ENCODE assay signal across 22 cellular contexts in genomic region chr16:71933017-71933416, GRCh38.
"Had no signal": no experiment of that assay in that cellular context is flagged by ENCODE, and none has a peak within 500 bp of the region (broad histone marks: within the 10 kb centered on the region; RNA-seq: fewer than 3 reads in every experiment).

No MANE protein-coding gene starts in this region.

- H3K36me3 ChIP-seq: prostate gland had no signal

- H2AFZ ChIP-seq: hepatocyte had no signal

- ATAC-seq: activated T-helper 17 cell treated with anti-CD3 and anti-CD28 coated beads, Interleukin-2, amount 50 U/mL, for 72 hours; left cardiac atrium; right cardiac atrium; upper lobe of right lung had no signal

- H3K27ac ChIP-seq: epithelial cell of prostate, hepatocyte, prostate gland, upper lobe of right lung had no signal

- H3K9me3 Mint-ChIP-seq: activated CD4-positive, alpha-beta T cell treated with anti-CD3 and anti-CD28 coated beads, Interleukin-2, amount 10 ng/mL, durations not matched to agents 7 days and 5 days; activated naive CD8-positive, alpha-beta T cell treated with anti-CD3 and anti-CD28 coated beads, Interleukin-2, amount 10 ng/mL, durations not matched to agents 7 days and 5 days; activated T-helper 17 cell treated with anti-CD3 and anti-CD28 coated beads, Interleukin-2, amount 50 U/mL, for 72 hours; endodermal cell; T-helper 2 cell treated with Interferon-gamma antibody and Interleukin-4, amounts not matched to agents 5 μg/mL and 100 μg/mL, for 36 hours had no signal

- H3K4me3 Mint-ChIP-seq: activated CD4-positive, alpha-beta T cell treated with anti-CD3 and anti-CD28 coated beads, Interleukin-2, amount 10 ng/mL, durations not matched to agents 7 days and 5 days; activated naive CD8-positive, alpha-beta T cell treated with anti-CD3 and anti-CD28 coated beads, Interleukin-2, amount 10 ng/mL, durations not matched to agents 7 days and 5 days; activated T-helper 17 cell treated with anti-CD3 and anti-CD28 coated beads, Interleukin-2, amount 50 U/mL, for 72 hours; endodermal cell; T-helper 2 cell treated with Interferon-gamma antibody and Interleukin-4, amounts not matched to agents 5 μg/mL and 100 μg/mL, for 36 hours had no signal

- H3K4me1 ChIP-seq: prostate gland had no signal

- H3K4me2 ChIP-seq: hepatocyte had no signal

- H3K4me3 ChIP-seq: dorsolateral prefrontal cortex, hepatocyte, prostate gland, upper lobe of right lung had no signal

- H3K9me3 ChIP-seq: prostate gland, upper lobe of right lung had no signal

- DNase-seq: activated CD4-positive, alpha-beta T cell treated with anti-CD3 and anti-CD28 coated beads, Interleukin-2, amount 10 ng/mL, durations not matched to agents 7 days and 5 days; activated CD4-positive, CD25-positive, alpha-beta regulatory T cell; activated naive CD4-positive, alpha-beta T cell treated with Interleukin-2 at 50 U/mL for 16 hours; activated naive CD8-positive, alpha-beta T cell treated with anti-CD3 and anti-CD28 coated beads, Interleukin-2, amount 10 ng/mL, durations not matched to agents 7 days and 5 days; activated T-cell treated with anti-CD3 and anti-CD28 coated beads for 4 hours; amygdala; central memory CD4-positive, alpha-beta T cell; dorsolateral prefrontal cortex; endodermal cell; foreskin fibroblast; left cardiac atrium; right cardiac atrium; stimulated activated CD4-positive, alpha-beta T cell treated with anti-CD3 and anti-CD28 coated beads, Interleukin-4, amount 100 ng/mL, for 4 hours; stimulated activated naive CD4-positive, alpha-beta T cell; upper lobe of right lung had no signal

- H3K27me3 ChIP-seq: dorsolateral prefrontal cortex, hepatocyte, upper lobe of right lung had no signal

- FAIRE-seq: colon, islet of Langerhans had no signal

- H3K27ac Mint-ChIP-seq: activated CD4-positive, alpha-beta T cell treated with anti-CD3 and anti-CD28 coated beads, Interleukin-2, amount 10 ng/mL, durations not matched to agents 7 days and 5 days; activated naive CD8-positive, alpha-beta T cell treated with anti-CD3 and anti-CD28 coated beads, Interleukin-2, amount 10 ng/mL, durations not matched to agents 7 days and 5 days; activated T-helper 17 cell treated with anti-CD3 and anti-CD28 coated beads, Interleukin-2, amount 50 U/mL, for 72 hours; T-helper 2 cell treated with Interferon-gamma antibody and Interleukin-4, amounts not matched to agents 5 μg/mL and 100 μg/mL, for 36 hours had no signal

- H3K27me3 Mint-ChIP-seq: activated CD4-positive, alpha-beta T cell treated with anti-CD3 and anti-CD28 coated beads, Interleukin-2, amount 10 ng/mL, durations not matched to agents 7 days and 5 days; activated naive CD8-positive, alpha-beta T cell treated with anti-CD3 and anti-CD28 coated beads, Interleukin-2, amount 10 ng/mL, durations not matched to agents 7 days and 5 days; activated T-helper 17 cell treated with anti-CD3 and anti-CD28 coated beads, Interleukin-2, amount 50 U/mL, for 72 hours had no signal

- H3K4me1 Mint-ChIP-seq: activated CD4-positive, alpha-beta T cell treated with anti-CD3 and anti-CD28 coated beads, Interleukin-2, amount 10 ng/mL, durations not matched to agents 7 days and 5 days; activated T-helper 17 cell treated with anti-CD3 and anti-CD28 coated beads, Interleukin-2, amount 50 U/mL, for 72 hours; endodermal cell had no signal
